In genomic region chr21:33414926-33415325, GRCh38 we compare ENCODE assay signal across 23 cellular contexts. TPM values are rescaled to one million over a fixed set of nuclear protein-coding genes. Genes with fewer than 3 reads are reported as not detected.
DNase-seq lines count a peak whose midpoint lies in the region; ATAC-seq and TF ChIP-seq lines count a peak whose summit lies in the region.
"Had no signal": no experiment of that assay in that cellular context is flagged by ENCODE, and none has a peak within 500 bp of the region (broad histone marks: within the 10 kb centered on the region; RNA-seq: fewer than 3 reads in every experiment).

No MANE protein-coding gene starts in this region.

- TF ChIP-seq CTCF in CD14-positive monocyte (IDR thresholded peaks at IDR 0.05) (no peak), HEK293 (tag by site-specific recombination; IDR thresholded peaks at IDR 0.05) (no peak), chondrocyte (IDR thresholded peaks at IDR 0.05) (no peak), nephron progenitor cell (IDR thresholded peaks at IDR 0.05) (no peak)

- H3K9me3 Mint-ChIP-seq in CD14-positive monocyte: no peaks in the 10 kb centered on the region
- no peaks in the 10 kb centered on the region for H3K9me3 Mint-ChIP-seq in chondrocyte (ENCODE audit: low read depth)
- no peaks in the 10 kb centered on the region for H3K9me3 Mint-ChIP-seq in nephron progenitor cell
- H3K9me3 Mint-ChIP-seq: CD4-positive, alpha-beta memory T cell had no signal

- intact Hi-C loops in CD14-positive monocyte (cut with micrococcal nuclease): no loop called here

- DNase-seq in CD14-positive monocyte (ENCODE audit: low spot score) (no peak), chondrocyte (ENCODE audit: low spot score) (no peak), nephron progenitor cell (no peak), H7 (no peak)
- no peak for DNase-seq in central memory CD4-positive, alpha-beta T cell
- DNase-seq: activated CD4-positive, alpha-beta T cell treated with anti-CD3 and anti-CD28 coated beads, Interleukin-2, amount 50 U/mL, for 1 hour; activated naive CD4-positive, alpha-beta T cell treated with anti-CD3 and anti-CD28 coated beads, Interleukin-2, amount 50 U/mL, for 16 hours; CD4-positive, alpha-beta memory T cell; DMS 273 treated with DMSO at 0.1 percent for 48 hours; heart left ventricle; NCI-H1694; NCI-H510A; NK-92 treated with Interleukin-12 subunit alpha and Interleukin-12 subunit beta, amount 100 ng/mL, for 24 hours; occipital lobe; PC-9; SHP77 treated with DMSO at 0.1 percent for 48 hours; T-helper 1 cell had no signal

- peak overlapping the region in 6 of 7 donors; percentile 14 to 87 (median 32) for H3K27ac Mint-ChIP-seq in CD14-positive monocyte
- H3K27ac Mint-ChIP-seq in chondrocyte (ENCODE audit: unreplicated experiment): peak overlapping the region; percentile 36
- peak overlapping the region; percentile 87 for H3K27ac Mint-ChIP-seq in nephron progenitor cell

- no peak overlapping the region for H3K4me3 ChIP-seq in HEK293 (ENCODE audit: low read depth, low read length)
- no peak overlapping the region for H3K4me3 ChIP-seq in H7 (ENCODE audit: insufficient read depth, low read depth, low read length)
- H3K4me3 ChIP-seq: ascending aorta, heart left ventricle, lung, PC-9, skin epidermis had no signal

- no peak overlapping the region for H3K27ac ChIP-seq in HEK293 (ENCODE audit: extremely low read depth, low read depth, low read length)
- H3K27ac ChIP-seq: ascending aorta, heart left ventricle, PC-9 had no signal

- H3K36me3 ChIP-seq in HEK293 (ENCODE audit: control insufficient read depth in 2 of 2, insufficient read depth in 1 of 2, low read length in 2 of 2) (peaks cover 20 to 50% of the 10 kb centered on the region in 2 experiments), H7 (replicated peaks; ENCODE audit: control insufficient read depth, insufficient read depth, low read length) (peaks cover 6% of the 10 kb centered on the region)

- no peaks in the 10 kb centered on the region for H3K9me3 ChIP-seq in HEK293 (ENCODE audit: control insufficient read depth, insufficient read depth, low read depth, low read length)
- H3K9me3 ChIP-seq: ascending aorta, heart left ventricle had no signal

- H3K27me3 Mint-ChIP-seq in CD14-positive monocyte (ENCODE audit: low read depth in 3 of 3) (peaks cover 0 to 4% (median 0%) of the 10 kb centered on the region in 3 donors), chondrocyte (ENCODE audit: low read depth) (no peaks in the 10 kb centered on the region), nephron progenitor cell (ENCODE audit: low read depth, poor library complexity) (no peaks in the 10 kb centered on the region)
- H3K27me3 Mint-ChIP-seq: CD4-positive, alpha-beta memory T cell had no signal

- no peak for ATAC-seq in GM18498 (IDR thresholded peaks at IDR 0.05; ENCODE audit: unreplicated experiment)
- no peak for ATAC-seq in GM21526 (IDR thresholded peaks at IDR 0.05; ENCODE audit: low FRiP score, unreplicated experiment)
- ATAC-seq: heart left ventricle had no signal

- H3K27me3 ChIP-seq in H7 (ENCODE audit: control insufficient read depth, insufficient read depth, low read length): no peaks in the 10 kb centered on the region
- H3K27me3 ChIP-seq: ascending aorta, heart left ventricle had no signal

- H3K36me3 Mint-ChIP-seq in CD14-positive monocyte (peaks cover 82 to 99% of the 10 kb centered on the region in 2 donors), chondrocyte (ENCODE audit: low read depth) (peaks cover 8% of the 10 kb centered on the region), nephron progenitor cell (ENCODE audit: low read depth) (peaks cover 56% of the 10 kb centered on the region)

- POLR2A ChIA-PET in HEK293 (lab: Yijun Ruan, JAX): no interaction called here

- H3K4me1 Mint-ChIP-seq in CD14-positive monocyte (peaks cover 37% of the 10 kb centered on the region), chondrocyte (ENCODE audit: low read depth) (peaks cover 39% of the 10 kb centered on the region), nephron progenitor cell (peaks cover 45% of the 10 kb centered on the region)

- CTCF ChIA-PET in HEK293 (lab: Yijun Ruan, JAX): interaction anchor here (1.3 kb wide), 1 partner anchor 218 kb away, joined by 4 read pairs; no protein-coding TSS in a partner anchor

- no peaks in the 10 kb centered on the region for H3K4me1 ChIP-seq in HEK293 (ENCODE audit: control insufficient read depth, insufficient read depth, low read length)

- H3K4me3 Mint-ChIP-seq in CD14-positive monocyte: no peak overlapping the region
- H3K4me3 Mint-ChIP-seq in chondrocyte (ENCODE audit: unreplicated experiment): no peak overlapping the region
- H3K4me3 Mint-ChIP-seq in nephron progenitor cell: no peak overlapping the region

TF ChIP-seq in HEK293, 187 proteins besides CTCF, POLR2A, EP300 and RAD21 (continues in another document):
- TF ChIP-seq ZNF121 (tag by site-specific recombination; IDR thresholded peaks at IDR 0.05): no peak
- no peak for TF ChIP-seq ZNF600 (tag by site-specific recombination; IDR thresholded peaks at IDR 0.05)
- TF ChIP-seq ZNF114 (tag by site-specific recombination; IDR thresholded peaks at IDR 0.05): no peak
- no peak for TF ChIP-seq ZNF341 (tag by site-specific recombination; IDR thresholded peaks at IDR 0.05; ENCODE audit: low read depth)
- no peak for TF ChIP-seq ZNF621 (tag by site-specific recombination; IDR thresholded peaks at IDR 0.05)
- no peak for TF ChIP-seq ZNF677 (tag by site-specific recombination; IDR thresholded peaks at IDR 0.05)
- no peak for TF ChIP-seq ZNF654 (tag by site-specific recombination; IDR thresholded peaks at IDR 0.05; ENCODE audit: low read depth)
- TF ChIP-seq ZNF324 (tag by site-specific recombination; IDR thresholded peaks at IDR 0.05): no peak
- TF ChIP-seq ZIC2 (tag by site-specific recombination; IDR thresholded peaks at IDR 0.05): peak; percentile 76
- TF ChIP-seq ZBTB26 (tag by site-specific recombination; optimal IDR thresholded peaks at IDR 0.05): no peak
- TF ChIP-seq ZNF146 (tag by site-specific recombination; IDR thresholded peaks at IDR 0.05): no peak
- TF ChIP-seq ZNF660 (tag by site-specific recombination; IDR thresholded peaks at IDR 0.05): no peak
- TF ChIP-seq OVOL3 (tag by site-specific recombination; IDR thresholded peaks at IDR 0.05): no peak
- no peak for TF ChIP-seq BCL6B (tag by site-specific recombination; IDR thresholded peaks at IDR 0.05)
- no peak for TF ChIP-seq ZSCAN23 (tag by site-specific recombination; IDR thresholded peaks at IDR 0.05)
- TF ChIP-seq ZNF426 (tag by site-specific recombination; IDR thresholded peaks at IDR 0.05): no peak
- no peak for TF ChIP-seq ZNF529 (tag by site-specific recombination; IDR thresholded peaks at IDR 0.05; ENCODE audit: insufficient replicate concordance)
- TF ChIP-seq ZSCAN4 (tag by site-specific recombination; IDR thresholded peaks at IDR 0.05): no peak
- TF ChIP-seq ZNF664 (tag by site-specific recombination; IDR thresholded peaks at IDR 0.05): no peak
- peak; percentile 79 for TF ChIP-seq ZFHX2 (tag by site-specific recombination; conservative IDR thresholded peaks at IDR 0.05)
- TF ChIP-seq, protein P1, sequence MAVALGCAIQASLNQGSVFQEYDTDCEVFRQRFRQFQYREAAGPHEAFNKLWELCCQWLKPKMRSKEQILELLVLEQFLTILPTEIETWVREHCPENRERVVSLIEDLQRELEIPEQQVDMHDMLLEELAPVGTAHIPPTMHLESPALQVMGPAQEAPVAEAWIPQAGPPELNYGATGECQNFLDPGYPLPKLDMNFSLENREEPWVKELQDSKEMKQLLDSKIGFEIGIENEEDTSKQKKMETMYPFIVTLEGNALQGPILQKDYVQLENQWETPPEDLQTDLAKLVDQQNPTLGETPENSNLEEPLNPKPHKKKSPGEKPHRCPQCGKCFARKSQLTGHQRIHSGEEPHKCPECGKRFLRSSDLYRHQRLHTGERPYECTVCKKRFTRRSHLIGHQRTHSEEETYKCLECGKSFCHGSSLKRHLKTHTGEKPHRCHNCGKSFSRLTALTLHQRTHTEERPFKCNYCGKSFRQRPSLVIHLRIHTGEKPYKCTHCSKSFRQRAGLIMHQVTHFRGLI (tag by site-specific recombination; IDR thresholded peaks at IDR 0.05): no peak
- TF ChIP-seq EGR2 (tag by site-specific recombination; IDR thresholded peaks at IDR 0.05; ENCODE audit: low read depth): peak; percentile 88

RNA-seq across cellular contexts. Expression of gene IFNGR2, which starts 11.7 kb away (rescaled TPM):
- 100 to 1,000 TPM; 204 to 324 TPM for polyA plus RNA-seq in CD14-positive monocyte
- total RNA-seq in chondrocyte: 58.1 to 58.4 TPM (median 58.3 TPM) in 3 replicates
- 37.8 and 46.1 TPM in 2 replicates for total RNA-seq in H7 (2014; rRNA removed; shearing (Covaris generic))

Comparison
In these comparisons a context has a peak if more than half of its experiments do, and no peak if none do; other contexts are left out.
1. H3K27ac Mint-ChIP-seq: peak in every context shown above with its lines; median percentile 87 in nephron progenitor cell; 36 in chondrocyte; 32 in CD14-positive monocyte.